In genomic region chr14:61508526-61508925, GRCh38 we compare ENCODE assay signal across 22 cellular contexts.
DNase-seq lines count a peak whose midpoint lies in the region; ATAC-seq and TF ChIP-seq lines count a peak whose summit lies in the region.
"Had no signal": no experiment of that assay in that cellular context is flagged by ENCODE, and none has a peak within 500 bp of the region (broad histone marks: within the 10 kb centered on the region; RNA-seq: fewer than 3 reads in every experiment).

No MANE protein-coding gene starts in this region.

- H3K4me1 Mint-ChIP-seq in activated naive CD4-positive, alpha-beta T cell treated with anti-CD3 and anti-CD28 coated beads, Interleukin-2, amount 10 ng/mL, durations not matched to agents 7 days and 5 days: peaks cover 90% of the 10 kb centered on the region
- H3K4me1 Mint-ChIP-seq in activated naive CD8-positive, alpha-beta T cell treated with anti-CD3 and anti-CD28 coated beads, Interleukin-2, amount 10 ng/mL, durations not matched to agents 7 days and 5 days: peaks cover 65% of the 10 kb centered on the region
- H3K4me1 Mint-ChIP-seq in stimulated activated memory B cell treated with anti-CD40 and anti-IgM and Interleukin-4, amounts not matched to agents 10 μg/mL and 1 μg/mL and 100 μg/mL, for 72 hours: peaks cover 60% of the 10 kb centered on the region

- no peaks in the 10 kb centered on the region for H3K79me2 ChIP-seq in OCI-LY1 (ENCODE audit: insufficient read depth, low read length)

- no peak overlapping the region for H3K9ac ChIP-seq in OCI-LY1 (ENCODE audit: low read length)
- H3K9ac ChIP-seq: KMS-11 had no signal

- POLR2A ChIA-PET in activated naive CD8-positive, alpha-beta T cell treated with anti-CD3 and anti-CD28 coated beads, Interleukin-2, amount 10 ng/mL, durations not matched to agents 7 days and 5 days (lab: Charles Lee): no interaction called here

- peaks cover 5% of the 10 kb centered on the region for H3F3A ChIP-seq in OCI-LY1 (ENCODE audit: insufficient read depth, low read length)

- H2AFZ ChIP-seq in OCI-LY1 (ENCODE audit: low read length): no peak overlapping the region

- H3K9me2 ChIP-seq in OCI-LY1 (ENCODE audit: low read depth, low read length): no peaks in the 10 kb centered on the region

- H3K4me3 Mint-ChIP-seq in activated naive CD4-positive, alpha-beta T cell treated with anti-CD3 and anti-CD28 coated beads, Interleukin-2, amount 10 ng/mL, durations not matched to agents 7 days and 5 days: no peak overlapping the region
- no peak overlapping the region for H3K4me3 Mint-ChIP-seq in activated naive CD8-positive, alpha-beta T cell treated with anti-CD3 and anti-CD28 coated beads, Interleukin-2, amount 10 ng/mL, durations not matched to agents 7 days and 5 days
- H3K4me3 Mint-ChIP-seq in stimulated activated memory B cell treated with anti-CD40 and anti-IgM and Interleukin-4, amounts not matched to agents 10 μg/mL and 1 μg/mL and 100 μg/mL, for 72 hours: no peak overlapping the region
- H3K4me3 Mint-ChIP-seq: memory B cell, WTC11 had no signal

- H3K27me3 Mint-ChIP-seq in activated naive CD4-positive, alpha-beta T cell treated with anti-CD3 and anti-CD28 coated beads, Interleukin-2, amount 10 ng/mL, durations not matched to agents 7 days and 5 days: no peaks in the 10 kb centered on the region
- no peaks in the 10 kb centered on the region for H3K27me3 Mint-ChIP-seq in activated naive CD8-positive, alpha-beta T cell treated with anti-CD3 and anti-CD28 coated beads, Interleukin-2, amount 10 ng/mL, durations not matched to agents 7 days and 5 days
- H3K27me3 Mint-ChIP-seq in stimulated activated memory B cell treated with anti-CD40 and anti-IgM and Interleukin-4, amounts not matched to agents 10 μg/mL and 1 μg/mL and 100 μg/mL, for 72 hours: no peaks in the 10 kb centered on the region
- H3K27me3 Mint-ChIP-seq: memory B cell, naive B cell had no signal

- no peaks in the 10 kb centered on the region for H3K9me3 ChIP-seq in OCI-LY1 (ENCODE audit: low read length)
- H3K9me3 ChIP-seq: HAP-1, pancreas, sigmoid colon, SJSA1, tibial artery had no signal

- ATAC-seq in activated naive CD8-positive, alpha-beta T cell treated with anti-CD3 and anti-CD28 coated beads, Interleukin-2, amount 10 ng/mL, durations not matched to agents 7 days and 5 days (ENCODE audit: low read depth): no peak
- no peak for ATAC-seq in stimulated activated memory B cell treated with anti-CD40 and anti-IgM and Interleukin-4, amounts not matched to agents 10 μg/mL and 1 μg/mL and 100 μg/mL, for 72 hours
- ATAC-seq: Panc1, pancreas, WTC11 had no signal

- H3K27ac Mint-ChIP-seq in activated naive CD4-positive, alpha-beta T cell treated with anti-CD3 and anti-CD28 coated beads, Interleukin-2, amount 10 ng/mL, durations not matched to agents 7 days and 5 days: peak overlapping the region; percentile 53
- peak overlapping the region; percentile 67 for H3K27ac Mint-ChIP-seq in activated naive CD8-positive, alpha-beta T cell treated with anti-CD3 and anti-CD28 coated beads, Interleukin-2, amount 10 ng/mL, durations not matched to agents 7 days and 5 days
- peak overlapping the region; percentile 43 for H3K27ac Mint-ChIP-seq in stimulated activated memory B cell treated with anti-CD40 and anti-IgM and Interleukin-4, amounts not matched to agents 10 μg/mL and 1 μg/mL and 100 μg/mL, for 72 hours
- H3K27ac Mint-ChIP-seq: memory B cell, WTC11 had no signal

- TF ChIP-seq CTCF in OCI-LY1 (IDR thresholded peaks at IDR 0.05; ENCODE audit: low read length) (no peak), GM20000 (IDR thresholded peaks at IDR 0.05; ENCODE audit: extremely low read depth, missing control alignments) (no peak)

- H3K9me3 Mint-ChIP-seq in activated naive CD4-positive, alpha-beta T cell treated with anti-CD3 and anti-CD28 coated beads, Interleukin-2, amount 10 ng/mL, durations not matched to agents 7 days and 5 days: peaks cover 8% of the 10 kb centered on the region
- H3K9me3 Mint-ChIP-seq in activated naive CD8-positive, alpha-beta T cell treated with anti-CD3 and anti-CD28 coated beads, Interleukin-2, amount 10 ng/mL, durations not matched to agents 7 days and 5 days: peaks cover 2% of the 10 kb centered on the region
- H3K9me3 Mint-ChIP-seq in stimulated activated memory B cell treated with anti-CD40 and anti-IgM and Interleukin-4, amounts not matched to agents 10 μg/mL and 1 μg/mL and 100 μg/mL, for 72 hours: no peaks in the 10 kb centered on the region
- H3K9me3 Mint-ChIP-seq: memory B cell had no signal

- CTCF ChIA-PET in activated naive CD4-positive, alpha-beta T cell treated with anti-CD3 and anti-CD28 coated beads, Interleukin-2, amount 10 ng/mL, durations not matched to agents 7 days and 5 days (lab: Charles Lee): interaction anchor here (1.0 kb wide), 1 partner anchor 29 kb away, joined by 3 read pairs; no protein-coding TSS in a partner anchor

- H3K4me1 ChIP-seq in OCI-LY1 (ENCODE audit: insufficient read depth, low read length, severe bottlenecking): peaks cover 72% of the 10 kb centered on the region
- H3K4me1 ChIP-seq: HAP-1, SJSA1 had no signal

- no peak overlapping the region for H3K4me3 ChIP-seq in OCI-LY1 (ENCODE audit: low read depth, low read length, poor library complexity, severe bottlenecking)
- H3K4me3 ChIP-seq: HAP-1, pancreas, sigmoid colon, SJSA1, tibial artery had no signal

- no peaks in the 10 kb centered on the region for H3K36me3 ChIP-seq in OCI-LY1 (ENCODE audit: insufficient read depth, low read length)
- H3K36me3 ChIP-seq: HAP-1, pancreas, sigmoid colon, SJSA1, tibial artery had no signal

- H4K20me1 ChIP-seq in OCI-LY1 (ENCODE audit: insufficient read depth, low read length): no peaks in the 10 kb centered on the region

- peaks cover 75% of the 10 kb centered on the region for H3K36me3 Mint-ChIP-seq in activated naive CD4-positive, alpha-beta T cell treated with anti-CD3 and anti-CD28 coated beads, Interleukin-2, amount 10 ng/mL, durations not matched to agents 7 days and 5 days
- peaks cover 64% of the 10 kb centered on the region for H3K36me3 Mint-ChIP-seq in activated naive CD8-positive, alpha-beta T cell treated with anti-CD3 and anti-CD28 coated beads, Interleukin-2, amount 10 ng/mL, durations not matched to agents 7 days and 5 days
- H3K36me3 Mint-ChIP-seq in stimulated activated memory B cell treated with anti-CD40 and anti-IgM and Interleukin-4, amounts not matched to agents 10 μg/mL and 1 μg/mL and 100 μg/mL, for 72 hours: no peaks in the 10 kb centered on the region
- H3K36me3 Mint-ChIP-seq: naive B cell, WTC11 had no signal

- no peaks in the 10 kb centered on the region for H3K27me3 ChIP-seq in OCI-LY1 (ENCODE audit: insufficient read depth, low read length)
- H3K27me3 ChIP-seq: pancreas, sigmoid colon, SJSA1, tibial artery had no signal

- no peak overlapping the region for H3K4me2 ChIP-seq in OCI-LY1 (ENCODE audit: low read length)
- H3K4me2 ChIP-seq: KMS-11 had no signal

- H3K27ac ChIP-seq in OCI-LY1 (ENCODE audit: low read depth, low read length, poor library complexity, severe bottlenecking): peak overlapping the region; percentile 61
- H3K27ac ChIP-seq: KMS-11, pancreas, sigmoid colon, SJSA1, tibial artery had no signal

- DNase-seq in activated naive CD4-positive, alpha-beta T cell treated with anti-CD3 and anti-CD28 coated beads, Interleukin-2, amount 10 ng/mL, durations not matched to agents 7 days and 5 days: no peak
- DNase-seq in activated naive CD4-positive, alpha-beta T cell (lab: John Stamatoyannopoulos, UW): no peak
- no peak for DNase-seq in activated naive CD8-positive, alpha-beta T cell treated with anti-CD3 and anti-CD28 coated beads, Interleukin-2, amount 10 ng/mL, durations not matched to agents 7 days and 5 days
- DNase-seq in DMS79 treated with DMSO at 0.1 percent for 48 hours (lab: John Stamatoyannopoulos, UW) (no peak), GM20000 (ENCODE audit: low spot score) (no peak), COLO668 (lab: John Stamatoyannopoulos, UW; ENCODE audit: unreplicated experiment) (no peak)
- DNase-seq: DND-41; effector memory CD4-positive, alpha-beta T cell; naive B cell; NCI-H1694; NCI-H774; pancreas; sigmoid colon; tibial artery had no signal
